In genomic region chrY:8335299-8335835, GRCh38 we compare ENCODE assay signal across 19 cellular contexts.
DNase-seq lines count a peak whose midpoint lies in the region; ATAC-seq and TF ChIP-seq lines count a peak whose summit lies in the region.
"Had no signal": no experiment of that assay in that cellular context is flagged by ENCODE, and none has a peak within 500 bp of the region (broad histone marks: within the 10 kb centered on the region; RNA-seq: fewer than 3 reads in every experiment).

No MANE protein-coding gene starts in this region.

- H3K9me3 Mint-ChIP-seq in activated CD8-positive, alpha-beta T cell treated with anti-CD3 and anti-CD28 coated beads for 36 hours, result no peaks in the 10 kb centered on the region
- H3K9me3 Mint-ChIP-seq in activated CD8-positive, alpha-beta T cell treated with anti-CD3 and anti-CD28 coated beads, Interleukin-2, amount 10 ng/mL, durations not matched to agents 7 days and 5 days (ENCODE audit: insufficient read depth), result no peaks in the 10 kb centered on the region
- H3K9me3 Mint-ChIP-seq in activated naive CD8-positive, alpha-beta T cell treated with anti-CD3 and anti-CD28 coated beads, Interleukin-2, amount 50 U/mL, for 24 hours, result no peaks in the 10 kb centered on the region
- H3K9me3 Mint-ChIP-seq in stimulated activated naive CD8-positive, alpha-beta T cell treated with anti-CD3 and anti-CD28 coated beads, Interleukin-15, amount 100 ng/mL, for 72 hours, result peaks cover 0 to 5% of the 10 kb centered on the region in 2 donors
- H3K9me3 Mint-ChIP-seq: CD4-positive, alpha-beta T cell; H9 had no signal

- H3K27me3 Mint-ChIP-seq in activated CD8-positive, alpha-beta T cell treated with anti-CD3 and anti-CD28 coated beads for 36 hours, result no peaks in the 10 kb centered on the region
- no peaks in the 10 kb centered on the region for H3K27me3 Mint-ChIP-seq in activated CD8-positive, alpha-beta T cell treated with anti-CD3 and anti-CD28 coated beads, Interleukin-2, amount 10 ng/mL, durations not matched to agents 7 days and 5 days (ENCODE audit: low read depth)
- H3K27me3 Mint-ChIP-seq in activated naive CD8-positive, alpha-beta T cell treated with anti-CD3 and anti-CD28 coated beads, Interleukin-2, amount 50 U/mL, for 24 hours, result no peaks in the 10 kb centered on the region
- no peaks in the 10 kb centered on the region for H3K27me3 Mint-ChIP-seq in stimulated activated naive CD8-positive, alpha-beta T cell treated with anti-CD3 and anti-CD28 coated beads, Interleukin-15, amount 100 ng/mL, for 72 hours
- H3K27me3 Mint-ChIP-seq: CD4-positive, alpha-beta T cell had no signal

- peak; percentile 48 for ATAC-seq in activated CD8-positive, alpha-beta T cell treated with anti-CD3 and anti-CD28 coated beads for 36 hours
- no peak for ATAC-seq in activated CD8-positive, alpha-beta T cell treated with anti-CD3 and anti-CD28 coated beads, Interleukin-2, amount 10 ng/mL, durations not matched to agents 7 days and 5 days
- peak; percentile 83 for ATAC-seq in activated naive CD8-positive, alpha-beta T cell treated with anti-CD3 and anti-CD28 coated beads, Interleukin-2, amount 50 U/mL, for 24 hours
- peak; percentile 63 for ATAC-seq in stimulated activated naive CD8-positive, alpha-beta T cell treated with anti-CD3 and anti-CD28 coated beads, Interleukin-15, amount 100 ng/mL, for 72 hours
- no peak for ATAC-seq in GM21737 (IDR thresholded peaks at IDR 0.05; ENCODE audit: unreplicated experiment)
- ATAC-seq: GM23338 had no signal

- H3K27ac Mint-ChIP-seq in activated CD8-positive, alpha-beta T cell treated with anti-CD3 and anti-CD28 coated beads for 36 hours, result peak overlapping the region; percentile 30
- no peak overlapping the region for H3K27ac Mint-ChIP-seq in activated CD8-positive, alpha-beta T cell treated with anti-CD3 and anti-CD28 coated beads, Interleukin-2, amount 10 ng/mL, durations not matched to agents 7 days and 5 days
- peak overlapping the region; percentile 90 for H3K27ac Mint-ChIP-seq in activated naive CD8-positive, alpha-beta T cell treated with anti-CD3 and anti-CD28 coated beads, Interleukin-2, amount 50 U/mL, for 24 hours
- H3K27ac Mint-ChIP-seq in stimulated activated naive CD8-positive, alpha-beta T cell treated with anti-CD3 and anti-CD28 coated beads, Interleukin-15, amount 100 ng/mL, for 72 hours, result no peak overlapping the region
- H3K27ac Mint-ChIP-seq: CD4-positive, alpha-beta T cell; GM23338; H9 had no signal

- no peak for TF ChIP-seq POLR2A in lower leg skin (IDR thresholded peaks at IDR 0.05)

- H3K4me3 Mint-ChIP-seq in activated CD8-positive, alpha-beta T cell treated with anti-CD3 and anti-CD28 coated beads for 36 hours, result no peak overlapping the region
- H3K4me3 Mint-ChIP-seq in activated CD8-positive, alpha-beta T cell treated with anti-CD3 and anti-CD28 coated beads, Interleukin-2, amount 10 ng/mL, durations not matched to agents 7 days and 5 days, result no peak overlapping the region
- no peak overlapping the region for H3K4me3 Mint-ChIP-seq in activated naive CD8-positive, alpha-beta T cell treated with anti-CD3 and anti-CD28 coated beads, Interleukin-2, amount 50 U/mL, for 24 hours
- no peak overlapping the region for H3K4me3 Mint-ChIP-seq in stimulated activated naive CD8-positive, alpha-beta T cell treated with anti-CD3 and anti-CD28 coated beads, Interleukin-15, amount 100 ng/mL, for 72 hours
- H3K4me3 Mint-ChIP-seq: CD4-positive, alpha-beta T cell; GM23338; H9 had no signal

- H3K36me3 Mint-ChIP-seq in activated CD8-positive, alpha-beta T cell treated with anti-CD3 and anti-CD28 coated beads for 36 hours (ENCODE audit: low read depth), result no peaks in the 10 kb centered on the region
- H3K36me3 Mint-ChIP-seq in activated CD8-positive, alpha-beta T cell treated with anti-CD3 and anti-CD28 coated beads, Interleukin-2, amount 10 ng/mL, durations not matched to agents 7 days and 5 days (ENCODE audit: low read depth), result no peaks in the 10 kb centered on the region
- no peaks in the 10 kb centered on the region for H3K36me3 Mint-ChIP-seq in activated naive CD8-positive, alpha-beta T cell treated with anti-CD3 and anti-CD28 coated beads, Interleukin-2, amount 50 U/mL, for 24 hours (ENCODE audit: low read depth)

- no peak for TF ChIP-seq CTCF in activated CD8-positive, alpha-beta T cell treated with anti-CD3 and anti-CD28 coated beads for 36 hours (IDR thresholded peaks at IDR 0.05)
- no peak for TF ChIP-seq CTCF in lower leg skin (IDR thresholded peaks at IDR 0.05)

- peak; percentile 1 for DNase-seq in activated CD8-positive, alpha-beta T cell treated with anti-CD3 and anti-CD28 coated beads for 36 hours
- no peak for DNase-seq in activated CD8-positive, alpha-beta T cell treated with anti-CD3 and anti-CD28 coated beads, Interleukin-2, amount 10 ng/mL, durations not matched to agents 7 days and 5 days
- DNase-seq in stimulated activated CD4-positive, alpha-beta T cell treated with anti-CD3 and anti-CD28 coated beads, Interleukin-1b, Interleukin-23, amount 100 ng/mL, for 48 hours, result peak; percentile 12
- DNase-seq in stimulated activated CD4-positive, alpha-beta T cell treated with anti-CD3 and anti-CD28 coated beads, Interleukin-2, amount 100 ng/mL, for 48 hours, result no peak
- DNase-seq in activated naive CD8-positive, alpha-beta T cell treated with anti-CD3 and anti-CD28 coated beads, Interleukin-2, amount 50 U/mL, for 24 hours, result no peak
- peak in 1 of 2 donors; percentile 12 for DNase-seq in stimulated activated naive CD8-positive, alpha-beta T cell treated with anti-CD3 and anti-CD28 coated beads, Interleukin-15, amount 100 ng/mL, for 72 hours
- DNase-seq in lower leg skin (ENCODE audit: low spot score in 2 of 2), result no peak
- DNase-seq: CD4-positive, alpha-beta T cell; H9; KBM-7; NCI-H1105 treated with DMSO at 0.1 percent for 48 hours; NCI-H2029; NCI-H446; NCI-H524 treated with DMSO at 0.1 percent for 48 hours; NCI-H774; SIG-M5 had no signal

- CTCF ChIA-PET in activated CD8-positive, alpha-beta T cell treated with anti-CD3 and anti-CD28 coated beads for 36 hours (lab: Charles Lee), result no interaction called here
- CTCF ChIA-PET in activated CD8-positive, alpha-beta T cell treated with anti-CD3 and anti-CD28 coated beads, Interleukin-2, amount 10 ng/mL, durations not matched to agents 7 days and 5 days (lab: Charles Lee), result no interaction called here

- H3K4me1 Mint-ChIP-seq in activated CD8-positive, alpha-beta T cell treated with anti-CD3 and anti-CD28 coated beads for 36 hours (ENCODE audit: low read depth), result peaks cover 7% of the 10 kb centered on the region
- H3K4me1 Mint-ChIP-seq in activated CD8-positive, alpha-beta T cell treated with anti-CD3 and anti-CD28 coated beads, Interleukin-2, amount 10 ng/mL, durations not matched to agents 7 days and 5 days (ENCODE audit: low read depth), result no peaks in the 10 kb centered on the region
- peaks cover 29% of the 10 kb centered on the region for H3K4me1 Mint-ChIP-seq in activated naive CD8-positive, alpha-beta T cell treated with anti-CD3 and anti-CD28 coated beads, Interleukin-2, amount 50 U/mL, for 24 hours
- no peaks in the 10 kb centered on the region for H3K4me1 Mint-ChIP-seq in stimulated activated naive CD8-positive, alpha-beta T cell treated with anti-CD3 and anti-CD28 coated beads, Interleukin-15, amount 100 ng/mL, for 72 hours
- H3K4me1 Mint-ChIP-seq: GM23338, H9 had no signal

- no peak overlapping the region for H3K4me3 ChIP-seq in lower leg skin (ENCODE audit: low read depth, poor library complexity, severe bottlenecking)
- H3K4me3 ChIP-seq: BLaER1 treated with 17β-estradiol and CSF1 and Interleukin-3, amounts not matched to agents 10 nM and 100 nM; GM23338 had no signal

- POLR2A ChIA-PET in activated CD8-positive, alpha-beta T cell treated with anti-CD3 and anti-CD28 coated beads for 36 hours (lab: Charles Lee), result no interaction called here
- POLR2A ChIA-PET in activated CD8-positive, alpha-beta T cell treated with anti-CD3 and anti-CD28 coated beads, Interleukin-2, amount 10 ng/mL, durations not matched to agents 7 days and 5 days (lab: Charles Lee), result no interaction called here

- intact Hi-C loops in activated CD8-positive, alpha-beta T cell treated with anti-CD3 and anti-CD28 coated beads for 36 hours (cut with micrococcal nuclease), result no loop called here
- intact Hi-C loops in lower leg skin (cut with DNase I; ENCODE audit: low total_unique reads), result no loop called here

Comparison
In these comparisons a context has a peak if more than half of its experiments do, and no peak if none do; other contexts are left out.
1. ATAC-seq: peak in activated CD8-positive, alpha-beta T cell treated with anti-CD3 and anti-CD28 coated beads for 36 hours (single experiment), activated naive CD8-positive, alpha-beta T cell treated with anti-CD3 and anti-CD28 coated beads, Interleukin-2, amount 50 U/mL, for 24 hours (single experiment) and stimulated activated naive CD8-positive, alpha-beta T cell treated with anti-CD3 and anti-CD28 coated beads, Interleukin-15, amount 100 ng/mL, for 72 hours (single experiment); none in activated CD8-positive, alpha-beta T cell treated with anti-CD3 and anti-CD28 coated beads, Interleukin-2, amount 10 ng/mL, durations not matched to agents 7 days and 5 days (single experiment) and GM21737 (single experiment).
2. DNase-seq: peak in activated CD8-positive, alpha-beta T cell treated with anti-CD3 and anti-CD28 coated beads for 36 hours (single experiment) and stimulated activated CD4-positive, alpha-beta T cell treated with anti-CD3 and anti-CD28 coated beads, Interleukin-1b, Interleukin-23, amount 100 ng/mL, for 48 hours (single experiment); none in activated CD8-positive, alpha-beta T cell treated with anti-CD3 and anti-CD28 coated beads, Interleukin-2, amount 10 ng/mL, durations not matched to agents 7 days and 5 days (single experiment), stimulated activated CD4-positive, alpha-beta T cell treated with anti-CD3 and anti-CD28 coated beads, Interleukin-2, amount 100 ng/mL, for 48 hours (0 of 2), activated naive CD8-positive, alpha-beta T cell treated with anti-CD3 and anti-CD28 coated beads, Interleukin-2, amount 50 U/mL, for 24 hours (single experiment) and lower leg skin (0 of 2).
3. H3K27ac Mint-ChIP-seq: peak in activated CD8-positive, alpha-beta T cell treated with anti-CD3 and anti-CD28 coated beads for 36 hours (single experiment) and activated naive CD8-positive, alpha-beta T cell treated with anti-CD3 and anti-CD28 coated beads, Interleukin-2, amount 50 U/mL, for 24 hours (single experiment); none in activated CD8-positive, alpha-beta T cell treated with anti-CD3 and anti-CD28 coated beads, Interleukin-2, amount 10 ng/mL, durations not matched to agents 7 days and 5 days (single experiment) and stimulated activated naive CD8-positive, alpha-beta T cell treated with anti-CD3 and anti-CD28 coated beads, Interleukin-15, amount 100 ng/mL, for 72 hours (0 of 2).